Comparison of ENCODE assay signal across 9 cellular contexts in the genomic region with DNA sequence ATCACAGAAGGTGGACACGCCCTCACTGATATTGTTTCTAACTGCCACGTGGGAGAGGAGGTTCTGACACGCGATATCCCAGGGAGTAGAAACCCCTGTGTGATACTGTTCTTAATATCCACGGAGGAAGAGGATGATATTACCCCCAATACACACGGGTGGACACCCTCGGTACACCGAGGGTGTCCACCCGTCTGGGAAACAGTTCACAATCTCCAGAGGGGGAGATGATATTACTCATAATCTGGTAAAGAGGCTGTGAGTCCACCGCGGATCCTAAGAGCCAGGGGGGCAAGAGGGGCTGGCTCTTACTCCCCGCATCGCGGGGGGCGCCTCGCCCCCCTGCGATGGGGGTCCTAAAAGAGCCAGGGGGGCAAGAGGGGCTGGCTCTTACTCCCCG. TPM values are rescaled to one million over a fixed set of nuclear protein-coding genes. Genes with fewer than 3 reads are reported as not detected.
DNase-seq lines count a peak whose midpoint lies in the region; ATAC-seq and TF ChIP-seq lines count a peak whose summit lies in the region.
"Had no signal": no experiment of that assay in that cellular context is flagged by ENCODE, and none has a peak within 500 bp of the region (broad histone marks: within the 10 kb centered on the region; RNA-seq: fewer than 3 reads in every experiment).

No MANE protein-coding gene starts in this region.

- H3K4me3 ChIP-seq in right cardiac atrium (ENCODE audit: low read length), result peak overlapping the region; percentile 26
- H3K4me3 ChIP-seq in right atrium auricular region, result peak overlapping the region in 1 of 2 donors; percentile 24
- peak overlapping the region; percentile 46 for H3K4me3 ChIP-seq in iPS-18c (ENCODE audit: insufficient read depth, low read depth, low read length)

- no peak overlapping the region for H3K27ac Mint-ChIP-seq in activated naive CD4-positive, alpha-beta T cell treated with anti-CD3 and anti-CD28 coated beads, Interleukin-2, amount 50 U/mL, for 72 hours

- no peak overlapping the region for H3K27ac ChIP-seq in right cardiac atrium (ENCODE audit: low read length)
- H3K27ac ChIP-seq in right atrium auricular region, result no peak overlapping the region

- 30% methylated on average over 16 of the region's 18 CpGs for WGBS in right cardiac atrium

- H3K9me3 ChIP-seq in right cardiac atrium (ENCODE audit: control insufficient read depth, low read length), result no peaks in the 10 kb centered on the region
- no peaks in the 10 kb centered on the region for H3K9me3 ChIP-seq in right atrium auricular region
- no peaks in the 10 kb centered on the region for H3K9me3 ChIP-seq in iPS-18c (ENCODE audit: control insufficient read depth, insufficient read depth, low read length)

- H3K27me3 ChIP-seq in right cardiac atrium (ENCODE audit: control insufficient read depth, insufficient read depth), result no peaks in the 10 kb centered on the region
- H3K27me3 ChIP-seq in right atrium auricular region, result no peaks in the 10 kb centered on the region

- ATAC-seq in right cardiac atrium (no peak), HG02884 (IDR thresholded peaks at IDR 0.05; ENCODE audit: unreplicated experiment) (no peak)
- ATAC-seq in activated naive CD4-positive, alpha-beta T cell treated with anti-CD3 and anti-CD28 coated beads, Interleukin-2, amount 50 U/mL, for 72 hours, result peak; percentile 29 to 57

- TF ChIP-seq CTCF in right atrium auricular region (IDR thresholded peaks at IDR 0.05), result no peak

- no peak for DNase-seq in right cardiac atrium
- DNase-seq in right atrium auricular region (ENCODE audit: low spot score), result no peak
- no peak for DNase-seq in activated naive CD4-positive, alpha-beta T cell treated with anti-CD3 and anti-CD28 coated beads, Interleukin-2, amount 50 U/mL, for 72 hours (ENCODE audit: low spot score in 2 of 2)
- DNase-seq in NCI-H526 (lab: John Stamatoyannopoulos, UW), result no peak
- DNase-seq in NCI-H510A treated with DMSO at 0.1 percent for 48 hours (lab: John Stamatoyannopoulos, UW), result no peak
- no peak for DNase-seq in NCI-H2227 (lab: John Stamatoyannopoulos, UW; ENCODE audit: unreplicated experiment)
- DNase-seq: kidney glomerular epithelial cell had no signal

- H3K4me1 ChIP-seq in right cardiac atrium (ENCODE audit: control insufficient read depth, insufficient read depth, low read length), result no peaks in the 10 kb centered on the region
- H3K4me1 ChIP-seq in right atrium auricular region, result peaks cover 0 to 7% of the 10 kb centered on the region in 2 donors

- H3K9me3 Mint-ChIP-seq in activated naive CD4-positive, alpha-beta T cell treated with anti-CD3 and anti-CD28 coated beads, Interleukin-2, amount 50 U/mL, for 72 hours, result no peaks in the 10 kb centered on the region

- intact Hi-C loops in right cardiac atrium (cut with DNase I), result no loop called here

- H3K36me3 ChIP-seq in right atrium auricular region, result no peaks in the 10 kb centered on the region

- no peaks in the 10 kb centered on the region for H3K36me3 Mint-ChIP-seq in activated naive CD4-positive, alpha-beta T cell treated with anti-CD3 and anti-CD28 coated beads, Interleukin-2, amount 50 U/mL, for 72 hours

RNA-seq across cellular contexts. Expression of gene RGCC, which starts 29.6 kb away (rescaled TPM):
- total RNA-seq in right cardiac atrium (10 to 100 TPM; 19.3 to 42.6 (median 25.7) TPM), right atrium auricular region (10 to 100 TPM; 53.9 to 94.8 TPM)
- polyA plus RNA-seq in right cardiac atrium, result 59.5 TPM
- total RNA-seq in activated naive CD4-positive, alpha-beta T cell treated with anti-CD3 and anti-CD28 coated beads, Interleukin-2, amount 50 U/mL, for 72 hours, result 100 to 1,000 TPM in 1 of 2 donors, 10 to 100 TPM in 1; 76.0 to 216 TPM

Comparison
In these comparisons a context has a peak if more than half of its experiments do, and no peak if none do; other contexts are left out.
1. ATAC-seq: peak in activated naive CD4-positive, alpha-beta T cell treated with anti-CD3 and anti-CD28 coated beads, Interleukin-2, amount 50 U/mL, for 72 hours (2 of 2); none in right cardiac atrium (0 of 2) and HG02884 (single experiment).